Comparison of ENCODE assay signal across 1 cellular context in the genomic region with DNA sequence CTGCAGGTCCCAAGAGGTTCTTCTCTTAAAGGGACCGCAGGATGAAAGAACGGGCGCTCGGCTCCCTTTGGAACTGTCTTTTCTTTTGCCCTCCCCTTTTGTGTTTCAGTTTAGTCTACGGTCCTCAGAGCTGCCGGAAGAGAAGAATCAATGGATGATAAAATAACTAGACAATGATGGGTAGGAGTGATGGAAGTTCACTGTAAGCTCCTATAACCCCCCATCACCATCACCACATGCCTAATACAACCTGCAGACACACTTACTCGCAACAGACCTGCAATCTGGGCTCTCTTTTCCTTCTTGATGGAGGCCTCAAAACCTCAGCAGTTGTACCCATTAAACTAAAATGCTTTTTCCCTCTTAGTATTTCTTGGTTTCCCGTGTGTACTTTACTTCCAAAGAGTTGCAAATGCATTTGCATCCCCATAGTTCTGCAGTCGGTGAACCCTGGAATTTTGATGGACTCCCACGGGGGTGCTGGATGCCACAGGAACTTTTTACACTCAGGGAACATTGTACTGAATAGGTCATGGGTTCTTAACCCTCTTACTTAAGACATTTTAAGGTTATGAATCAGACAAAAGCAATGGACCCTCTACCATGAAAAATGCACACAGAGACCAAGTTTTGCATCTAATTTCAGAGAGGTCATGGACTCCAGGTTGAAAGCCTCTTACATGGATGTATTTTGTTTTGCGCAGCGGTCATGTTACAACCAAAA.
TF ChIP-seq lines count a peak whose summit lies in the region.

No MANE protein-coding gene starts in this region.

TF ChIP-seq in A549, 52 proteins besides CTCF, POLR2A, EP300 and RAD21 (continued from another document):
- TF ChIP-seq, protein P1, sequence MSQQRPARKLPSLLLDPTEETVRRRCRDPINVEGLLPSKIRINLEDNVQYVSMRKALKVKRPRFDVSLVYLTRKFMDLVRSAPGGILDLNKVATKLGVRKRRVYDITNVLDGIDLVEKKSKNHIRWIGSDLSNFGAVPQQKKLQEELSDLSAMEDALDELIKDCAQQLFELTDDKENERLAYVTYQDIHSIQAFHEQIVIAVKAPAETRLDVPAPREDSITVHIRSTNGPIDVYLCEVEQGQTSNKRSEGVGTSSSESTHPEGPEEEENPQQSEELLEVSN (IDR thresholded peaks at IDR 0.05; ENCODE audit: borderline replicate concordance, low read depth): no peak
- TF ChIP-seq, protein P2, sequence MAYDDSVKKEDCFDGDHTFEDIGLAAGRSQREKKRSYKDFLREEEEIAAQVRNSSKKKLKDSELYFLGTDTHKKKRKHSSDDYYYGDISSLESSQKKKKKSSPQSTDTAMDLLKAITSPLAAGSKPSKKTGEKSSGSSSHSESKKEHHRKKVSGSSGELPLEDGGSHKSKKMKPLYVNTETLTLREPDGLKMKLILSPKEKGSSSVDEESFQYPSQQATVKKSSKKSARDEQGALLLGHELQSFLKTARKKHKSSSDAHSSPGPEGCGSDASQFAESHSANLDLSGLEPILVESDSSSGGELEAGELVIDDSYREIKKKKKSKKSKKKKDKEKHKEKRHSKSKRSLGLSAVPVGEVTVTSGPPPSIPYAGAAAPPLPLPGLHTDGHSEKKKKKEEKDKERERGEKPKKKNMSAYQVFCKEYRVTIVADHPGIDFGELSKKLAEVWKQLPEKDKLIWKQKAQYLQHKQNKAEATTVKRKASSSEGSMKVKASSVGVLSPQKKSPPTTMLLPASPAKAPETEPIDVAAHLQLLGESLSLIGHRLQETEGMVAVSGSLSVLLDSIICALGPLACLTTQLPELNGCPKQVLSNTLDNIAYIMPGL (CRISPR knock-in tag; IDR thresholded peaks at IDR 0.05; ENCODE audit: borderline replicate concordance): no peak
- no peak for TF ChIP-seq CHD4 (IDR thresholded peaks at IDR 0.05; ENCODE audit: borderline replicate concordance)
- no peak for TF ChIP-seq HOXB13 (CRISPR knock-in tag; IDR thresholded peaks at IDR 0.05; ENCODE audit: low read depth)
- TF ChIP-seq KDM1A (IDR thresholded peaks at IDR 0.05; ENCODE audit: low read depth): no peak
- TF ChIP-seq ZNF302 (CRISPR knock-in tag; IDR thresholded peaks at IDR 0.05): no peak
- TF ChIP-seq POLR2AphosphoS2 (conservative IDR thresholded peaks at IDR 0.05; ENCODE audit: low read length): no peak
- TF ChIP-seq, protein P3, sequence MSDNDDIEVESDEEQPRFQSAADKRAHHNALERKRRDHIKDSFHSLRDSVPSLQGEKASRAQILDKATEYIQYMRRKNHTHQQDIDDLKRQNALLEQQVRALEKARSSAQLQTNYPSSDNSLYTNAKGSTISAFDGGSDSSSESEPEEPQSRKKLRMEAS (IDR thresholded peaks at IDR 0.05): no peak
- no peak for TF ChIP-seq EHF (CRISPR knock-in tag; IDR thresholded peaks at IDR 0.05)
- no peak for TF ChIP-seq CBX8 (IDR thresholded peaks at IDR 0.05)
